ENCODE assay signal across 1 cellular context in the genomic region with DNA sequence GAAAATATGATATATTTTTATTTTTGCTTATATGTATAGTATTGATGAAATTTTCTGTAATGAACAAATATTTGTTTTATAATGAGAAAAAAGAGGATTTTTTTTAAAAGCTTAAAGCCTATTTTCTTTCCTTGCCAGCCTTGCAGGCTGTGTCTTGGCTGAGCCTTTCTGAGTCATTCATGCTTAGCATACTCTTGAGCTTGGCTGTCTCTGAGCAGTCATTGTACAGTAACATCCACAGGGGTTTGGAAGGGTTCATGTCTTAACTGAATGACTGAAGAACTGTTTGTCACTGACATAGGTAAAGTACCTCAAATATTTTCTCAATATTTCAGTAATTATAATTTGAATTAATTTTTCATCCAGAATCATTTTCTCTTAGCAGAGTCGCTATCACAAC.
TF ChIP-seq lines count a peak whose summit lies in the region.

No MANE protein-coding gene starts in this region.

TF ChIP-seq in SK-N-SH treated with all-trans-retinoic acid at 6 μM for 48 hours, 23 proteins besides CTCF, POLR2A, EP300 and RAD21 (continued from another document):
- TF ChIP-seq CREB5 (CRISPR knock-in tag; IDR thresholded peaks at IDR 0.05; ENCODE audit: low read depth) (no peak), ZNF8 (CRISPR knock-in tag; IDR thresholded peaks at IDR 0.05) (no peak), ZC3H10 (CRISPR knock-in tag; IDR thresholded peaks at IDR 0.05) (no peak), TOX (CRISPR knock-in tag; IDR thresholded peaks at IDR 0.05; ENCODE audit: borderline replicate concordance) (no peak), ARNTL (CRISPR knock-in tag; IDR thresholded peaks at IDR 0.05; ENCODE audit: borderline replicate concordance, low read depth) (no peak), ZFP30 (CRISPR knock-in tag; IDR thresholded peaks at IDR 0.05) (no peak)
- TF ChIP-seq, protein P1, sequence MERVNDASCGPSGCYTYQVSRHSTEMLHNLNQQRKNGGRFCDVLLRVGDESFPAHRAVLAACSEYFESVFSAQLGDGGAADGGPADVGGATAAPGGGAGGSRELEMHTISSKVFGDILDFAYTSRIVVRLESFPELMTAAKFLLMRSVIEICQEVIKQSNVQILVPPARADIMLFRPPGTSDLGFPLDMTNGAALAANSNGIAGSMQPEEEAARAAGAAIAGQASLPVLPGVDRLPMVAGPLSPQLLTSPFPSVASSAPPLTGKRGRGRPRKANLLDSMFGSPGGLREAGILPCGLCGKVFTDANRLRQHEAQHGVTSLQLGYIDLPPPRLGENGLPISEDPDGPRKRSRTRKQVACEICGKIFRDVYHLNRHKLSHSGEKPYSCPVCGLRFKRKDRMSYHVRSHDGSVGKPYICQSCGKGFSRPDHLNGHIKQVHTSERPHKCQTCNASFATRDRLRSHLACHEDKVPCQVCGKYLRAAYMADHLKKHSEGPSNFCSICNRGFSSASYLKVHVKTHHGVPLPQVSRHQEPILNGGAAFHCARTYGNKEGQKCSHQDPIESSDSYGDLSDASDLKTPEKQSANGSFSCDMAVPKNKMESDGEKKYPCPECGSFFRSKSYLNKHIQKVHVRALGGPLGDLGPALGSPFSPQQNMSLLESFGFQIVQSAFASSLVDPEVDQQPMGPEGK (CRISPR knock-in tag; IDR thresholded peaks at IDR 0.05; ENCODE audit: borderline replicate concordance): no peak
TF ChIP-seq in SK-N-SH treated with all-trans-retinoic acid at 6 μM for 48 hours: peak in this region for 0.
